ENCODE assay signal across 21 cellular contexts in genomic region chr5:94024101-94024500, GRCh38.
"Had no signal": no experiment of that assay in that cellular context is flagged by ENCODE, and none has a peak within 500 bp of the region (broad histone marks: within the 10 kb centered on the region; RNA-seq: fewer than 3 reads in every experiment).

No MANE protein-coding gene starts in this region.

- H3K4me1 ChIP-seq: ascending aorta, colonic mucosa, pancreas, upper lobe of right lung had no signal

- H3K4me2 ChIP-seq: smooth muscle cell had no signal

- H3K4me3 ChIP-seq: ascending aorta, colonic mucosa, pancreas, smooth muscle cell, upper lobe of right lung had no signal

- H3K27ac ChIP-seq: ascending aorta, colonic mucosa, neutrophil, pancreas, upper lobe of right lung had no signal

- H3K36me3 ChIP-seq: colonic mucosa, pancreas, upper lobe of right lung had no signal

- H3K9me3 ChIP-seq: ascending aorta, colonic mucosa, neutrophil, pancreas, upper lobe of right lung had no signal

- DNase-seq: activated CD4-positive, alpha-beta T cell treated with anti-CD3 and anti-CD28 coated beads, Interleukin-2, amount 10 ng/mL, durations not matched to agents 7 days and 5 days; activated CD8-positive, alpha-beta memory T cell treated with anti-CD3 and anti-CD28 coated beads for 24 hours; activated CD8-positive, alpha-beta memory T cell treated with anti-CD3 and anti-CD28 coated beads, Interleukin-2, amount 50 U/mL, for 48 hours; activated effector memory CD4-positive, alpha-beta T cell treated with Interleukin-2 at 50 U/mL for 16 hours; activated naive CD4-positive, alpha-beta T cell treated with anti-CD3 and anti-CD28 coated beads, Interleukin-2, amount 10 ng/mL, durations not matched to agents 7 days and 5 days; activated naive CD8-positive, alpha-beta T cell treated with anti-CD3 and anti-CD28 coated beads, Interleukin-2, amount 50 U/mL, for 24 hours; activated T-cell treated with anti-CD3 and anti-CD28 coated beads, Interleukin-2, amount 50 U/mL, for 48 hours; caudate nucleus; colonic mucosa; endodermal cell; left cardiac atrium; mesenchymal stem cell; natural killer cell; pancreas; stimulated activated CD4-positive, alpha-beta T cell treated with anti-CD3 and anti-CD28 coated beads, Interleukin-4, amount 100 ng/mL, for 24 hours; T-helper 1 cell; T-helper 9 cell; upper lobe of right lung had no signal

- H3K27me3 ChIP-seq: ascending aorta, colonic mucosa, neutrophil, pancreas, upper lobe of right lung had no signal
